Comparison of ENCODE assay signal across 24 cellular contexts in the genomic region with DNA sequence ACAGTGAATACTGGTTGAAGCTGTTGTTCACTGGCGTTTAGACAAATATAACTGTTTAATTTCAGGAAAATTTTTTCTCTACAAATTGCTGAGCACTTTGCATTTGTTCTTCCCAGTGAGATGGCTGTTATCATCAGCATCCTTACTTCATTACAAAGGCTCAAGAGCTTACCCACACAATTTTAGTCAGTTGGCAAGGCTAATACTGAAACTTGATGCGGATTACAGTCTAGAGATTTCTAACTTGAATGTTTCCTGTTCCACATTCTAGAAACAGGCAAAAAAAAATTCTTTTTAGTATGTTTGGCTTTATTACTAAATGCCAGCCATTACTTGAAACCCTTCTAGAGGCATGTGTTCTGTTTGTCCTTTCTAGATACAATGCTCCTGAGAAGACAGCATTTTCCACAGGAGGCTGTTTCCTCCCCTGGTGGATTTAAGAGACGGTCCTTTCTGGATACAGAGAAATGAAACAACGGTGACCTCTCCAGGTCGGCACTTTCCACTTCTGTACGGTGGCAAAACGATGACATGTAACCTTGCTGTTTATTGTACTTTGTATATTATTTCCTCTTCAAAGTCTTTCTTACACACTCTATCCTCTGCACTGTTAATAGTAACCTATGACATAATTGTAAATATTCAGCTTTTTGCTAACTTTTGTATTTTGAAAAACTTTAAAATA.
"Had no signal": no experiment of that assay in that cellular context is flagged by ENCODE, and none has a peak within 500 bp of the region (broad histone marks: within the 10 kb centered on the region; RNA-seq: fewer than 3 reads in every experiment).

No MANE protein-coding gene starts in this region.

- H3K4me3 Mint-ChIP-seq: activated CD8-positive, alpha-beta T cell treated with anti-CD3 and anti-CD28 coated beads, Interleukin-2, amount 10 ng/mL, durations not matched to agents 7 days and 5 days; activated naive CD4-positive, alpha-beta T cell treated with anti-CD3 and anti-CD28 coated beads, Interleukin-2, amount 50 U/mL, for 24 hours; dendritic cell treated with granulocyte-macrophage colony-stimulating factor and Interleukin-4, amounts not matched to agents 40 ng/mL and 50 ng/mL, for 4 days; neural crest cell; T-helper 1 cell treated with Interleukin-12 subunit alpha and Interleukin-12 subunit beta and Interleukin-4 antibody, amounts not matched to agents 30 μg/mL and 1 μg/mL, for 36 hours had no signal

- H3K4me1 ChIP-seq: body of pancreas, right lobe of liver, testis, uterus had no signal

- H3K9me3 Mint-ChIP-seq: activated naive CD4-positive, alpha-beta T cell treated with anti-CD3 and anti-CD28 coated beads, Interleukin-2, amount 50 U/mL, for 24 hours; dendritic cell treated with granulocyte-macrophage colony-stimulating factor and Interleukin-4, amounts not matched to agents 40 ng/mL and 50 ng/mL, for 4 days; neural crest cell; T-helper 1 cell treated with Interleukin-12 subunit alpha and Interleukin-12 subunit beta and Interleukin-4 antibody, amounts not matched to agents 30 μg/mL and 1 μg/mL, for 36 hours had no signal

- ATAC-seq: activated CD8-positive, alpha-beta T cell treated with anti-CD3 and anti-CD28 coated beads, Interleukin-2, amount 10 ng/mL, durations not matched to agents 7 days and 5 days; body of pancreas; mucosa of descending colon had no signal

- H3K4me1 Mint-ChIP-seq: activated naive CD4-positive, alpha-beta T cell treated with anti-CD3 and anti-CD28 coated beads, Interleukin-2, amount 50 U/mL, for 24 hours; neural crest cell had no signal

- H3K27ac Mint-ChIP-seq: activated CD8-positive, alpha-beta T cell treated with anti-CD3 and anti-CD28 coated beads, Interleukin-2, amount 10 ng/mL, durations not matched to agents 7 days and 5 days; activated naive CD4-positive, alpha-beta T cell treated with anti-CD3 and anti-CD28 coated beads, Interleukin-2, amount 50 U/mL, for 24 hours; dendritic cell treated with granulocyte-macrophage colony-stimulating factor and Interleukin-4, amounts not matched to agents 40 ng/mL and 50 ng/mL, for 4 days had no signal

- H3K27ac ChIP-seq: body of pancreas, hepatocyte, right lobe of liver, skin epidermis, testis, uterus had no signal

- DNase-seq: activated CD4-positive, alpha-beta T cell treated with anti-CD3 and anti-CD28 coated beads for 48 hours; activated CD4-positive, CD25-positive, alpha-beta regulatory T cell; activated CD8-positive, alpha-beta memory T cell treated with anti-CD3 and anti-CD28 coated beads, Interleukin-2, amount 50 U/mL, for 4 hours; activated CD8-positive, alpha-beta T cell treated with anti-CD3 and anti-CD28 coated beads, Interleukin-2, amount 10 ng/mL, durations not matched to agents 7 days and 5 days; activated gamma-delta T cell; anterior cingulate cortex; body of pancreas; effector memory CD4-positive, alpha-beta T cell; glutamatergic neuron; mesendoderm; mucosa of descending colon; occipital lobe; right lobe of liver; stimulated activated CD4-positive, alpha-beta T cell treated with anti-CD3 and anti-CD28 coated beads, Interleukin-1b, Interleukin-23, amount 100 ng/mL, for 48 hours; testis; trophoblast cell; uterus had no signal

- H3K4me2 ChIP-seq: hepatocyte had no signal

- H3K27me3 ChIP-seq: body of pancreas, hepatocyte, right lobe of liver, testis, uterus had no signal

- FAIRE-seq: frontal cortex had no signal

- H3K36me3 ChIP-seq: uterus had no signal

- H2AFZ ChIP-seq: hepatocyte had no signal

- H3K4me3 ChIP-seq: body of pancreas, hepatocyte, mucosa of descending colon, right lobe of liver, skin epidermis, testis, uterus had no signal

- H3K79me2 ChIP-seq: hepatocyte had no signal

- H3K27me3 Mint-ChIP-seq: activated naive CD4-positive, alpha-beta T cell treated with anti-CD3 and anti-CD28 coated beads, Interleukin-2, amount 50 U/mL, for 24 hours; dendritic cell treated with granulocyte-macrophage colony-stimulating factor and Interleukin-4, amounts not matched to agents 40 ng/mL and 50 ng/mL, for 4 days had no signal

- H3K9me3 ChIP-seq: body of pancreas, mucosa of descending colon, right lobe of liver, testis, uterus had no signal
